ENCODE assay signal across 9 cellular contexts in genomic region chr9:123268950-123269302, GRCh38. TPM values are rescaled to one million over a fixed set of nuclear protein-coding genes. Genes with fewer than 3 reads are reported as not detected.
DNase-seq lines count a peak whose midpoint lies in the region; ATAC-seq, FAIRE-seq and TF ChIP-seq lines count a peak whose summit lies in the region.
"Had no signal": no experiment of that assay in that cellular context is flagged by ENCODE, and none has a peak within 500 bp of the region (broad histone marks: within the 10 kb centered on the region; RNA-seq: fewer than 3 reads in every experiment).

No MANE protein-coding gene starts in this region.

- intact Hi-C loops in GM12878 (cut with micrococcal nuclease; ENCODE audit: unreplicated experiment), result loop anchor here (1.0 kb wide), 1 partner anchor 70 kb away; no protein-coding TSS in a partner anchor

- H3K9me3 Mint-ChIP-seq in activated T-cell treated with anti-CD3 and anti-CD28 coated beads, Interleukin-2, amount 50 U/mL, for 72 hours, result no peaks in the 10 kb centered on the region
- H3K9me3 Mint-ChIP-seq in type B pancreatic cell, result no peaks in the 10 kb centered on the region

- 1% methylated on average over 20 of the region's 20 CpGs for WGBS in GM12878 (ENCODE audit: insufficient coverage, insufficient replicate concordance, low lambda C conversion rate, missing lambda C conversion rate)
- 3% methylated on average over 20 of the region's 20 CpGs for WGBS in mesenchymal stem cell

- peak overlapping the region; percentile 73 for H4K8ac ChIP-seq in mesenchymal stem cell (ENCODE audit: low read length)

- H3K27ac ChIP-seq in GM12878 (ENCODE audit: control insufficient read depth, insufficient read depth) (peak overlapping the region; percentile 16; the same call in 1 of the 2 replicates), mesenchymal stem cell (ENCODE audit: low read length, poor library complexity, severe bottlenecking) (no peak overlapping the region)
- H3K27ac ChIP-seq: epithelial cell of prostate had no signal

- no peaks in the 10 kb centered on the region for H4K20me1 ChIP-seq in GM12878 (ENCODE audit: control insufficient read depth, insufficient read depth)

- H3K4me3 Mint-ChIP-seq in activated T-cell treated with anti-CD3 and anti-CD28 coated beads, Interleukin-2, amount 50 U/mL, for 72 hours, result peak overlapping the region; percentile 67 to 75
- H3K4me3 Mint-ChIP-seq in type B pancreatic cell, result peak overlapping the region; percentile 82

- H3K27ac Mint-ChIP-seq in activated T-cell treated with anti-CD3 and anti-CD28 coated beads, Interleukin-2, amount 50 U/mL, for 72 hours, result no peak overlapping the region
- no peak overlapping the region for H3K27ac Mint-ChIP-seq in type B pancreatic cell

- H2BK15ac ChIP-seq in mesenchymal stem cell (ENCODE audit: low read depth, poor library complexity, severe bottlenecking), result no peak overlapping the region

- SMC1A ChIA-PET in GM12878 (lab: Charles Lee; ENCODE audit: uncharacterized antibody, unreplicated experiment), result interaction anchor here (0.7 to 2.0 kb wide), 13 partner anchors 8 to 101 kb away, joined by 3 to 11 read pairs (median 4); no protein-coding TSS in a partner anchor

- H3K9ac ChIP-seq in GM12878 (ENCODE audit: control insufficient read depth, insufficient read depth, low read length) (peak overlapping the region; percentile 45), mesenchymal stem cell (ENCODE audit: low read length) (peak overlapping the region; percentile 61)

- no peak for TF ChIP-seq EP300 in GM12878 (IDR thresholded peaks at IDR 0.05; ENCODE audit: borderline replicate concordance in 1 of 2, control insufficient read depth in 1 of 2, low read depth in 2 of 2, low read length in 2 of 2)

- H3K79me2 ChIP-seq in GM12878 (ENCODE audit: control insufficient read depth, insufficient read depth, low read length), result peaks cover 42% of the 10 kb centered on the region

- no peak overlapping the region for H2BK120ac ChIP-seq in mesenchymal stem cell (ENCODE audit: low read depth, low read length)

- POLR2A ChIA-PET in GM12878 (lab: Charles Lee), result interaction anchor here (0.7 to 1.5 kb wide), 6 partner anchors 17 to 73 kb away, joined by 3 to 7 read pairs (median 4); no protein-coding TSS in a partner anchor

- no peak for TF ChIP-seq CTCF in GM12878 (IDR thresholded peaks at IDR 0.05 in 2 of 3, conservative IDR thresholded peaks at IDR 0.05 in 1 of 3; ENCODE audit: control insufficient read depth in 2 of 3, extremely low read depth in 1 of 3, insufficient read depth in 1 of 3, low read depth in 3 of 3, low read length in 3 of 3)
- no peak for TF ChIP-seq CTCF in type B pancreatic cell (conservative IDR thresholded peaks at IDR 0.05)

- H3K14ac ChIP-seq in mesenchymal stem cell (ENCODE audit: low read length in 2 of 2), result no peak overlapping the region

- H3K9me3 ChIP-seq in GM12878 (replicated peaks; ENCODE audit: control insufficient read depth, insufficient read depth, low read length) (no peaks in the 10 kb centered on the region; the same call in 2 of the 3 replicates), mesenchymal stem cell (ENCODE audit: control insufficient read depth, low read length) (no peaks in the 10 kb centered on the region)

- CTCF ChIA-PET in GM12878 (lab: Yijun Ruan, JAX), result interaction anchor here (0.9 to 1.3 kb wide), 4 partner anchors 13 to 85 kb away, joined by 3 to 6 read pairs (median 4); no protein-coding TSS in a partner anchor

- H2BK5ac ChIP-seq in mesenchymal stem cell (ENCODE audit: low read depth, low read length, poor library complexity, severe bottlenecking), result no peak overlapping the region

- H3K18ac ChIP-seq in mesenchymal stem cell (ENCODE audit: low read depth in 1 of 2, low read length in 2 of 2), result peak overlapping the region in 1 of 2 experiments; percentile 30

- H3K4me3 ChIP-seq in GM12878, result peak overlapping the region; percentile 82
- H3K4me3 ChIP-seq in mesenchymal stem cell (ENCODE audit: insufficient read depth in 1 of 2, low read depth in 1 of 2, low read length in 2 of 2), result peak overlapping the region; percentile 81 to 94

- H2AK5ac ChIP-seq in mesenchymal stem cell (ENCODE audit: low read length, severe bottlenecking), result no peak overlapping the region

- no peaks in the 10 kb centered on the region for H3K36me3 Mint-ChIP-seq in activated T-cell treated with anti-CD3 and anti-CD28 coated beads, Interleukin-2, amount 50 U/mL, for 72 hours (ENCODE audit: insufficient read depth in 2 of 2)
- H3K36me3 Mint-ChIP-seq in type B pancreatic cell, result no peaks in the 10 kb centered on the region

- no peak for DNase-seq in activated T-cell treated with anti-CD3 and anti-CD28 coated beads, Interleukin-2, amount 50 U/mL, for 72 hours
- DNase-seq in activated T-cell treated with anti-CD3 and anti-CD28 coated beads, Interleukin-2, amount 50 U/mL, for 48 hours, result no peak
- DNase-seq in GM12878 (ENCODE audit: low read depth, low spot score) (no peak), mesenchymal stem cell (no peak), type B pancreatic cell (ENCODE audit: extremely low spot score, unreplicated experiment) (no peak), NCI-H526 (lab: John Stamatoyannopoulos, UW) (no peak)

- TF ChIP-seq RAD21 in GM12878 (IDR thresholded peaks at IDR 0.05; ENCODE audit: insufficient read depth, low read depth, low read length), result no peak

- no peak overlapping the region for H3K4ac ChIP-seq in mesenchymal stem cell (ENCODE audit: low read depth in 1 of 2, low read length in 2 of 2)

- peak overlapping the region in 1 of 2 experiments; percentile 56 for H3K23ac ChIP-seq in mesenchymal stem cell (ENCODE audit: low read length in 2 of 2)

- H3K36me3 ChIP-seq in GM12878 (ENCODE audit: control insufficient read depth in 2 of 2, insufficient read depth in 2 of 2, low read length in 1 of 2), result no peaks in the 10 kb centered on the region
- H3K36me3 ChIP-seq in mesenchymal stem cell (ENCODE audit: control insufficient read depth in 1 of 2, insufficient read depth in 2 of 2, low read depth in 1 of 2, low read length in 2 of 2), result no peaks in the 10 kb centered on the region

- TF ChIP-seq POLR2A in GM12878 (IDR thresholded peaks at IDR 0.05; ENCODE audit: low read depth, low read length), result no peak

- H2AFZ ChIP-seq in GM12878 (ENCODE audit: control insufficient read depth, low read depth, low read length) (peak overlapping the region; percentile 85), mesenchymal stem cell (ENCODE audit: low read depth, low read length) (peak overlapping the region; percentile 100)

- BruUV-seq in GM12878 (replicated peaks; lab: Mats Ljungman, UMichigan), result no TSS peak

- H3K4me2 ChIP-seq in GM12878 (ENCODE audit: control insufficient read depth, insufficient read depth) (peak overlapping the region; percentile 91), mesenchymal stem cell (ENCODE audit: low read length, poor library complexity, severe bottlenecking) (peak overlapping the region; percentile 99)

- no peak overlapping the region for H4K91ac ChIP-seq in mesenchymal stem cell (ENCODE audit: low read length)

- peaks cover 24% of the 10 kb centered on the region for H3K4me1 Mint-ChIP-seq in activated T-cell treated with anti-CD3 and anti-CD28 coated beads, Interleukin-2, amount 50 U/mL, for 72 hours (ENCODE audit: low read depth)
- peaks cover 24% of the 10 kb centered on the region for H3K4me1 Mint-ChIP-seq in type B pancreatic cell (ENCODE audit: unreplicated experiment)

- in situ Hi-C loops in GM12878 (cut with MboI), result no loop called here

- peaks cover 12% of the 10 kb centered on the region for H3K79me1 ChIP-seq in mesenchymal stem cell (replicated peaks; ENCODE audit: low read length, poor library complexity, severe bottlenecking)

- RAD21 ChIA-PET in GM12878 (lab: Charles Lee; ENCODE audit: unreplicated experiment), result interaction anchor here (0.6 to 1.5 kb wide), 7 partner anchors 9 to 80 kb away, joined by 3 to 5 read pairs (median 4); no protein-coding TSS in a partner anchor

- FAIRE-seq in GM12878 (lab: Jason Lieb, UNC), result peak; percentile 76

- H3K27me3 Mint-ChIP-seq in activated T-cell treated with anti-CD3 and anti-CD28 coated beads, Interleukin-2, amount 50 U/mL, for 72 hours (ENCODE audit: low read depth), result peaks cover 7% of the 10 kb centered on the region
- H3K27me3 Mint-ChIP-seq in type B pancreatic cell, result peaks cover 4% of the 10 kb centered on the region

- ATAC-seq in activated T-cell treated with anti-CD3 and anti-CD28 coated beads, Interleukin-2, amount 50 U/mL, for 72 hours (replicated peaks in 1 of 2), result no peak
- ATAC-seq in GM12878, result no peak
- ATAC-seq in HG02870 (IDR thresholded peaks at IDR 0.05; ENCODE audit: unreplicated experiment), result no peak
- no peak for ATAC-seq in HG02642 (IDR thresholded peaks at IDR 0.05; ENCODE audit: poor library complexity, unreplicated experiment)

- H2BK12ac ChIP-seq in mesenchymal stem cell (ENCODE audit: low read length in 2 of 2), result no peak overlapping the region

- H3K27me3 ChIP-seq in GM12878 (replicated peaks in 1 of 2; ENCODE audit: control insufficient read depth in 2 of 2, insufficient read depth in 2 of 2, low read length in 1 of 2), result no peaks in the 10 kb centered on the region
- H3K27me3 ChIP-seq in mesenchymal stem cell (ENCODE audit: control insufficient read depth in 1 of 2, insufficient read depth in 1 of 2, low read length in 2 of 2), result peaks cover 12 to 29% of the 10 kb centered on the region in 2 experiments

- peaks cover 17% of the 10 kb centered on the region for H3K4me1 ChIP-seq in GM12878 (ENCODE audit: control insufficient read depth, insufficient read depth, low read length)
- H3K4me1 ChIP-seq in mesenchymal stem cell (ENCODE audit: control insufficient read depth, insufficient read depth, low read depth, low read length), result peaks cover 16% of the 10 kb centered on the region

RNA-seq across cellular contexts. Expression of gene STRBP, which starts 0.5 kb away (rescaled TPM):
- total RNA-seq in activated T-cell treated with anti-CD3 and anti-CD28 coated beads, Interleukin-2, amount 50 U/mL, for 72 hours, result 10 to 100 TPM; 25.5 to 28.7 TPM
- total RNA-seq in GM12878 (2013; cell fraction: nucleolus; rRNA removed), result 96.6 and 97.9 TPM in 2 replicates
- total RNA-seq in GM12878 (2014; rRNA removed), result 60.5 and 67.8 TPM in 2 replicates
- 89.2 and 89.8 TPM in 2 replicates for total RNA-seq in GM12878 (2014; rRNA removed; fragmentation: Illumina TruSeq; extraction: Trizol)
- 80.8 and 89.4 TPM in 2 replicates for total RNA-seq in GM12878 (2021)
- polyA plus RNA-seq in GM12878 (2011; ENCODE audit: low read depth), result 41.4 TPM
- 54.1 and 71.2 TPM in 2 replicates for polyA plus RNA-seq in GM12878 (2011; rRNA removed)
- 20.4 and 23.0 TPM in 2 replicates for polyA plus RNA-seq in GM12878 (2011; cell fraction: cytosol; rRNA removed)
- 41.7 and 50.3 TPM in 2 replicates for polyA plus RNA-seq in GM12878 (2011; cell fraction: nucleus; rRNA removed)
- polyA plus RNA-seq in GM12878 (2012), result 72.4 and 91.2 TPM in 2 replicates
- 80.4 and 89.4 TPM in 2 replicates for polyA plus RNA-seq in GM12878 (2014; fragmentation: Illumina TruSeq; extraction: Trizol)
- 10 to 100 TPM; 31.0 to 50.1 TPM for polyA plus RNA-seq in GM12878 (2014; fragmentation: Nextera tagmentation; extraction: Ambion mirVana)
- polyA plus RNA-seq in GM12878 (2014; rRNA removed), result 55.2 and 62.4 TPM in 2 replicates
- 10 to 100 TPM; 95.0 to 96.8 TPM for polyA plus RNA-seq in GM12878 (2016; fragmentation: Nextera tagmentation; extraction: Ambion mirVana)
- 30.3 and 38.5 TPM in 2 replicates for polyA minus RNA-seq in GM12878 (2011; rRNA and poly(A)+ RNA removed)
- polyA minus RNA-seq in GM12878 (2011; cell fraction: cytosol; rRNA and poly(A)+ RNA removed), result 20.2 and 22.0 TPM in 2 replicates
- 27.6 and 58.4 TPM in 2 replicates for polyA minus RNA-seq in GM12878 (2011; cell fraction: nucleus; rRNA and poly(A)+ RNA removed)
- 4.3 TPM for polyA plus RNA-seq in mesenchymal stem cell (2013, experiment 1 of 2)
- polyA plus RNA-seq in mesenchymal stem cell (2013, experiment 2 of 2), result 3.1 TPM
- 51.1 and 56.7 TPM in 2 replicates for total RNA-seq in type B pancreatic cell (ENCODE audit: low replicate concordance)
